26 cellular contexts compared by ENCODE assay signal in the genomic region with DNA sequence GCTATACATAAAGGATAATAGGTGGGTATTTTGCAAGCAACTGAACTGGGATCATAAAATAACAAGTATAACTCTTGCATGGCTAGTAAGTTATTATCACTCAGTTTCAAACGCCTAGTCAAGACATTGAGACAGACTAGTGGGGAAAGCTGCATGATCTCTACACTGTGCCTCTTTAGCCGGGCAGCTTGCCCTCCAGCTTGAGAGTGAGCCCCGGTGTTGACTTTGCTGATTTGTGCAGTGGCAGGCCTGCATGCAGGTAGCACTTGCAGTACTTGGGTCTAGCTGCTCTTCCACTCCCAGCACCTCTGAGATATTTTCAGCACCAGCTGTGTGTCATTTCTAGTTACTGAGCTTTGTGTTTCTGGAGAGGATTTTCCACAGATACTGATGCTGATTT.
"Had no signal": no experiment of that assay in that cellular context is flagged by ENCODE, and none has a peak within 500 bp of the region (broad histone marks: within the 10 kb centered on the region; RNA-seq: fewer than 3 reads in every experiment).

No MANE protein-coding gene starts in this region.

- H3K27ac ChIP-seq: colonic mucosa, esophagus muscularis mucosa, lower lobe of right lung, spleen, tibial artery had no signal

- H3K4me3 ChIP-seq: colonic mucosa, dorsolateral prefrontal cortex, esophagus muscularis mucosa, lower lobe of right lung, mucosa of descending colon, spleen, tibial artery had no signal

- H3K4me1 ChIP-seq: colonic mucosa, lower lobe of right lung, spleen, tibial artery had no signal

- H3K9me3 ChIP-seq: colonic mucosa, esophagus muscularis mucosa, lower lobe of right lung, mucosa of descending colon, spleen, tibial artery had no signal

- H3K4me1 Mint-ChIP-seq: activated B cell treated with CpG ODN at 0.5 μM for 24 hours; activated CD4-positive, alpha-beta T cell treated with anti-CD3 and anti-CD28 coated beads for 36 hours; activated naive CD4-positive, alpha-beta T cell treated with anti-CD3 and anti-CD28 coated beads, Interleukin-2, amount 10 ng/mL, durations not matched to agents 7 days and 5 days; activated naive CD8-positive, alpha-beta T cell treated with anti-CD3 and anti-CD28 coated beads, Interleukin-2, amount 50 U/mL, for 24 hours had no signal

- DNase-seq: activated B cell treated with CpG ODN at 0.5 μM for 24 hours; activated CD4-positive, alpha-beta T cell treated with anti-CD3 and anti-CD28 coated beads for 36 hours; activated CD4-positive, alpha-beta T cell treated with anti-CD3 and anti-CD28 coated beads, Interleukin-2, amount 50 U/mL, for 4 hours; activated CD8-positive, alpha-beta memory T cell treated with anti-CD3 and anti-CD28 coated beads, Interleukin-2, amount 50 U/mL, for 48 hours; activated effector memory CD4-positive, alpha-beta T cell treated with Interleukin-2 at 50 U/mL for 16 hours; activated naive CD4-positive, alpha-beta T cell treated with anti-CD3 and anti-CD28 coated beads, Interleukin-2, amount 10 ng/mL, durations not matched to agents 7 days and 5 days; activated naive CD8-positive, alpha-beta T cell treated with anti-CD3 and anti-CD28 coated beads, Interleukin-2, amount 50 U/mL, for 24 hours; activated T-cell treated with anti-CD3 and anti-CD28 coated beads, Interleukin-2, amount 50 U/mL, for 72 hours; central memory CD4-positive, alpha-beta T cell; colonic mucosa; effector memory CD8-positive, alpha-beta T cell; islet precursor cell; left colon; lower lobe of right lung; mesendoderm; mucosa of descending colon; retina; spleen; stimulated activated CD4-positive, alpha-beta T cell treated with anti-CD3 and anti-CD28 coated beads, Interleukin-4, amount 100 ng/mL, for 1 hour; stimulated activated naive CD4-positive, alpha-beta T cell treated with Interleukin-2 at 50 U/mL for 16 hours; T1000; tibial artery had no signal

- H3K27ac Mint-ChIP-seq: activated B cell treated with CpG ODN at 0.5 μM for 24 hours; activated CD4-positive, alpha-beta T cell treated with anti-CD3 and anti-CD28 coated beads for 36 hours; activated naive CD4-positive, alpha-beta T cell treated with anti-CD3 and anti-CD28 coated beads, Interleukin-2, amount 10 ng/mL, durations not matched to agents 7 days and 5 days; activated naive CD8-positive, alpha-beta T cell treated with anti-CD3 and anti-CD28 coated beads, Interleukin-2, amount 50 U/mL, for 24 hours; activated T-cell treated with anti-CD3 and anti-CD28 coated beads, Interleukin-2, amount 50 U/mL, for 72 hours; effector memory CD8-positive, alpha-beta T cell; T-helper 1 cell treated with Interleukin-12 subunit alpha and Interleukin-12 subunit beta and Interleukin-4 antibody, amounts not matched to agents 30 μg/mL and 1 μg/mL, for 36 hours had no signal

- H3K4me3 Mint-ChIP-seq: activated B cell treated with CpG ODN at 0.5 μM for 24 hours; activated CD4-positive, alpha-beta T cell treated with anti-CD3 and anti-CD28 coated beads for 36 hours; activated naive CD4-positive, alpha-beta T cell treated with anti-CD3 and anti-CD28 coated beads, Interleukin-2, amount 10 ng/mL, durations not matched to agents 7 days and 5 days; activated naive CD8-positive, alpha-beta T cell treated with anti-CD3 and anti-CD28 coated beads, Interleukin-2, amount 50 U/mL, for 24 hours; activated T-cell treated with anti-CD3 and anti-CD28 coated beads, Interleukin-2, amount 50 U/mL, for 72 hours; effector memory CD8-positive, alpha-beta T cell; T-helper 1 cell treated with Interleukin-12 subunit alpha and Interleukin-12 subunit beta and Interleukin-4 antibody, amounts not matched to agents 30 μg/mL and 1 μg/mL, for 36 hours had no signal

- ATAC-seq: activated CD4-positive, alpha-beta T cell treated with anti-CD3 and anti-CD28 coated beads for 36 hours; activated naive CD8-positive, alpha-beta T cell treated with anti-CD3 and anti-CD28 coated beads, Interleukin-2, amount 50 U/mL, for 24 hours; activated T-cell treated with anti-CD3 and anti-CD28 coated beads, Interleukin-2, amount 50 U/mL, for 72 hours; effector memory CD8-positive, alpha-beta T cell; left colon; lower lobe of right lung; mucosa of descending colon had no signal

- FAIRE-seq: frontal cortex had no signal

- H3K27me3 ChIP-seq: colonic mucosa, dorsolateral prefrontal cortex, esophagus muscularis mucosa, spleen, tibial artery had no signal

- H3K9me3 Mint-ChIP-seq: activated B cell treated with CpG ODN at 0.5 μM for 24 hours; activated naive CD4-positive, alpha-beta T cell treated with anti-CD3 and anti-CD28 coated beads, Interleukin-2, amount 10 ng/mL, durations not matched to agents 7 days and 5 days; activated naive CD8-positive, alpha-beta T cell treated with anti-CD3 and anti-CD28 coated beads, Interleukin-2, amount 50 U/mL, for 24 hours; activated T-cell treated with anti-CD3 and anti-CD28 coated beads, Interleukin-2, amount 50 U/mL, for 72 hours; effector memory CD8-positive, alpha-beta T cell; T-helper 1 cell treated with Interleukin-12 subunit alpha and Interleukin-12 subunit beta and Interleukin-4 antibody, amounts not matched to agents 30 μg/mL and 1 μg/mL, for 36 hours had no signal

- H3K27me3 Mint-ChIP-seq: activated B cell treated with CpG ODN at 0.5 μM for 24 hours; activated CD4-positive, alpha-beta T cell treated with anti-CD3 and anti-CD28 coated beads for 36 hours; activated naive CD4-positive, alpha-beta T cell treated with anti-CD3 and anti-CD28 coated beads, Interleukin-2, amount 10 ng/mL, durations not matched to agents 7 days and 5 days; activated naive CD8-positive, alpha-beta T cell treated with anti-CD3 and anti-CD28 coated beads, Interleukin-2, amount 50 U/mL, for 24 hours; effector memory CD8-positive, alpha-beta T cell had no signal

- H3K36me3 ChIP-seq: colonic mucosa had no signal
